8 cellular contexts compared by ENCODE assay signal in genomic region chr6:27839303-27840081, GRCh38.
DNase-seq lines count a peak whose midpoint lies in the region; ATAC-seq, FAIRE-seq and TF ChIP-seq lines count a peak whose summit lies in the region.

No MANE protein-coding gene starts in this region.

- peak overlapping the region; percentile 99 for H3K9ac ChIP-seq in astrocyte (ENCODE audit: low read length)

- DNase-seq in left cardiac atrium (peak; percentile 42), Right ventricle myocardium inferior (ENCODE audit: missing footprints) (no peak), NCI-H146 (lab: John Stamatoyannopoulos, UW) (peak; percentile 67), astrocyte (ENCODE audit: low read depth) (peak; percentile 86), kidney tubule cell (ENCODE audit: low spot score) (peak; percentile 63), transverse colon (peak; percentile 65), activated gamma-delta T cell treated with Interleukin-2 at 50 U/mL for 16 hours (no peak)

- H3K27ac Mint-ChIP-seq in astrocyte (ENCODE audit: unreplicated experiment), result no peak overlapping the region

- H3K79me2 ChIP-seq in astrocyte (ENCODE audit: insufficient read depth, low read length), result peaks cover 34% of the 10 kb centered on the region

- peaks cover 7% of the 10 kb centered on the region for H3K4me1 ChIP-seq in astrocyte (ENCODE audit: insufficient read depth, low read length)
- peaks cover 0 to 35% (median 7%) of the 10 kb centered on the region in 4 donors for H3K4me1 ChIP-seq in transverse colon

- in situ Hi-C loops in transverse colon (cut with MboI; ENCODE audit: low pct_ligation_motif_present in 1 of 4, low pct_unique_long_range_greater_than_20kb in 1 of 4, low sequenced_read_pairs in 3 of 4), result no loop called here

- H3K9me3 ChIP-seq in astrocyte (ENCODE audit: insufficient read depth, low read depth, low read length), result no peaks in the 10 kb centered on the region
- no peaks in the 10 kb centered on the region for H3K9me3 ChIP-seq in transverse colon

- H3K4me3 ChIP-seq in astrocyte (ENCODE audit: insufficient read depth, low read depth, low read length), result peak overlapping the region; percentile 94
- peak overlapping the region in 3 of 4 donors; percentile 50 to 82 (median 69) for H3K4me3 ChIP-seq in transverse colon

- TF ChIP-seq POLR2A in transverse colon (IDR thresholded peaks at IDR 0.05), result no peak

- no peak overlapping the region for H3K4me3 Mint-ChIP-seq in astrocyte (ENCODE audit: unreplicated experiment)

- H3K27me3 ChIP-seq in astrocyte (ENCODE audit: insufficient read depth, low read length) (no peaks in the 10 kb centered on the region), transverse colon (no peaks in the 10 kb centered on the region)

- H3K36me3 ChIP-seq in astrocyte (ENCODE audit: insufficient read depth, low read length) (no peaks in the 10 kb centered on the region), transverse colon (no peaks in the 10 kb centered on the region)

- 0 to 2% methylated on average over 11 to 21 of the region's 21 CpGs for WGBS in transverse colon (ENCODE audit: low coverage in 1 of 2), 2 donors

- no peaks in the 10 kb centered on the region for H4K20me1 ChIP-seq in astrocyte (ENCODE audit: insufficient read depth, low read length)

- ATAC-seq in left cardiac atrium (peak in 1 of 2 donors; percentile 22), Right ventricle myocardium inferior (no peak), GM19023 (IDR thresholded peaks at IDR 0.05; ENCODE audit: unreplicated experiment) (no peak)

- no peaks in the 10 kb centered on the region for H3K9me3 Mint-ChIP-seq in astrocyte (ENCODE audit: unreplicated experiment)

- no peak for TF ChIP-seq CTCF in astrocyte (IDR thresholded peaks at IDR 0.05; ENCODE audit: insufficient read depth, low read depth, low read length)
- TF ChIP-seq CTCF in transverse colon (IDR thresholded peaks at IDR 0.05), result no peak

- no peak for TF ChIP-seq EP300 in transverse colon (IDR thresholded peaks at IDR 0.05; ENCODE audit: low read depth)

- H3K36me3 Mint-ChIP-seq in astrocyte (ENCODE audit: low read depth, unreplicated experiment), result no peaks in the 10 kb centered on the region

- H3K27me3 Mint-ChIP-seq in astrocyte (ENCODE audit: low read depth, unreplicated experiment), result no peaks in the 10 kb centered on the region

- intact Hi-C loops in left cardiac atrium (cut with DNase I), result loop anchor here in 1 of 2 donors (2.0 kb wide), 1 partner anchor 55 kb away; no protein-coding TSS in a partner anchor
- intact Hi-C loops in Right ventricle myocardium inferior (cut with DNase I), result loop anchor here (5.0 to 10.0 kb wide), 2 partner anchors 33 to 1815 kb away; a partner anchor contains a TSS
- intact Hi-C loops in transverse colon (cut with DNase I; ENCODE audit: low total_unique reads), result no loop called here

- no peak overlapping the region for H2AFZ ChIP-seq in astrocyte (ENCODE audit: low read depth, low read length)

- FAIRE-seq in astrocyte (lab: Jason Lieb, UNC), result no peak

- peak overlapping the region; percentile 97 for H3K27ac ChIP-seq in astrocyte (ENCODE audit: low read depth, low read length)
- peak overlapping the region; percentile 96 to 99 (median 98) for H3K27ac ChIP-seq in transverse colon

- peaks cover 7% of the 10 kb centered on the region for H3K4me1 Mint-ChIP-seq in astrocyte (ENCODE audit: low read depth, unreplicated experiment)

- H3K4me2 ChIP-seq in astrocyte (ENCODE audit: low read length), result peak overlapping the region; percentile 92

Comparison
In these comparisons a context has a peak if more than half of its experiments do, and no peak if none do; other contexts are left out.
1. DNase-seq: peak in left cardiac atrium (single experiment), NCI-H146 (single experiment), astrocyte (single experiment), kidney tubule cell (single experiment) and transverse colon (single experiment); none in Right ventricle myocardium inferior (single experiment) and activated gamma-delta T cell treated with Interleukin-2 at 50 U/mL for 16 hours (single experiment).